Comparison of ENCODE assay signal across 17 cellular contexts in the genomic region with DNA sequence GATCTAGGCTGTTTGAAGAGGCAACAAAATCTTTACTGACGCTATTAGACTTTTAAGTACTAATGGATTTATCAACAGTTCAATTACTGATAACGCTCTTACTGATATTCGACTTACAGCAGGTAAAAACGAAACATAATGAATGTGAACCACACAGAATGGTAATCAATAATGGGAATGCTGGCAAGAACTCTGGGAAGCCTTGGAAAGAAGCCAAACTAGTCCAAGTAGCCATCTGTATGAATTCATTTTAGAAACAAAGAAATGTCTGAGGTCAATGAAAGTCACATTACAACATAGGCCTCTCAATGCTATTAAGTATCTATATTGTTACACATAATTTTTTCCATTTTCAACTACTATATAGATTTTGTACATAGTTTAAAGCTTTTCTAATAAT.
DNase-seq lines count a peak whose midpoint lies in the region; ATAC-seq, FAIRE-seq and TF ChIP-seq lines count a peak whose summit lies in the region.
"Had no signal": no experiment of that assay in that cellular context is flagged by ENCODE, and none has a peak within 500 bp of the region (broad histone marks: within the 10 kb centered on the region; RNA-seq: fewer than 3 reads in every experiment).

No MANE protein-coding gene starts in this region.

- POLR2A ChIA-PET in HepG2 (lab: Yijun Ruan, JAX): no interaction called here

- no peak overlapping the region for H3K27ac ChIP-seq in HepG2 (ENCODE audit: extremely low read length, insufficient read depth, low read length)
- H3K27ac ChIP-seq: HL-60 had no signal

- WGBS in HepG2 (ENCODE audit: low lambda C conversion rate): 87% methylated on average over 4 of the region's 4 CpGs

- H3K4me1 ChIP-seq in HepG2 (ENCODE audit: insufficient read depth, low read length): peaks cover 21% of the 10 kb centered on the region

- no peak overlapping the region for H3K4me3 ChIP-seq in HepG2 (replicated peaks in 1 of 3; ENCODE audit: insufficient read depth in 1 of 3, low read depth in 2 of 3, low read length in 3 of 3)

- ATAC-seq in HepG2 (no peak), HG03342 (IDR thresholded peaks at IDR 0.05; ENCODE audit: unreplicated experiment) (no peak), GM21825 (IDR thresholded peaks at IDR 0.05; ENCODE audit: unreplicated experiment) (no peak)

- in situ Hi-C loops in G401 (cut with HindIII; ENCODE audit: low sequenced_read_pairs): no loop called here
- in situ Hi-C loops in HepG2 (cut with HindIII; ENCODE audit: extremely low pct_ligation_motif_present, low pct_unique_long_range_greater_than_20kb): no loop called here

- H3K4me2 ChIP-seq in HepG2 (ENCODE audit: low read depth, low read length): no peak overlapping the region

- TF ChIP-seq EP300 in HepG2 (IDR thresholded peaks at IDR 0.05; ENCODE audit: low read depth in 2 of 2, low read length in 2 of 2) (no peak), HepG2 (CRISPR knock-in tag; IDR thresholded peaks at IDR 0.05; ENCODE audit: borderline replicate concordance) (no peak)

- no peak overlapping the region for H3K9ac ChIP-seq in HepG2 (ENCODE audit: insufficient read depth, low read depth, low read length)

- no peaks in the 10 kb centered on the region for H4K20me1 ChIP-seq in HepG2 (ENCODE audit: insufficient read depth, low read length)

- no peaks in the 10 kb centered on the region for H3K27me3 ChIP-seq in HepG2 (ENCODE audit: control insufficient read depth in 1 of 2, insufficient read depth in 2 of 2, low read length in 2 of 2)

- no peak for FAIRE-seq in HepG2 (lab: Jason Lieb, UNC)
- FAIRE-seq: HTR-8/SVneo had no signal

- BruUV-seq in HepG2 (replicated peaks; lab: Mats Ljungman, UMichigan): no TSS peak

- no peak for TF ChIP-seq POLR2A in HepG2 (IDR thresholded peaks at IDR 0.05; ENCODE audit: insufficient read depth in 1 of 2, low read depth in 2 of 2, low read length in 2 of 2)

- DNase-seq in G401 (ENCODE audit: low spot score): peak; percentile 11
- DNase-seq in NCI-H1105 treated with DMSO at 0.1 percent for 48 hours (lab: John Stamatoyannopoulos, UW): peak; percentile 55
- peak; percentile 65 for DNase-seq in NCI-H82 (lab: John Stamatoyannopoulos, UW)
- DNase-seq in HepG2 (ENCODE audit: low spot score): peak; percentile 10
- no peak for DNase-seq in RPMI8226
- DNase-seq in LoVo (ENCODE audit: low spot score): no peak
- DNase-seq: ACHN, AML-193, EL, H7, MV-4-11, NCI-H1694, NCI-H524 treated with DMSO at 0.1 percent for 48 hours had no signal

- TF ChIP-seq CTCF in HepG2 (CRISPR knock-in tag; IDR thresholded peaks at IDR 0.05): no peak

- intact Hi-C loops in HepG2 (cut with micrococcal nuclease; ENCODE audit: unreplicated experiment): no loop called here

- CTCF ChIA-PET in HepG2 (lab: Yijun Ruan, JAX; ENCODE audit: low intra/inter-chr PET ratio, low total read pairs): no interaction called here

- no peaks in the 10 kb centered on the region for H3K36me3 ChIP-seq in HepG2 (replicated peaks in 1 of 2; ENCODE audit: control insufficient read depth in 1 of 2, insufficient read depth in 2 of 2, low read length in 2 of 2)

- H3K9me3 ChIP-seq in HepG2 (ENCODE audit: low read length): no peaks in the 10 kb centered on the region

- TF ChIP-seq RAD21 in HepG2 (CRISPR knock-in tag; IDR thresholded peaks at IDR 0.05): no peak

- H2AFZ ChIP-seq in HepG2 (ENCODE audit: low read length): no peak overlapping the region

- H3K79me2 ChIP-seq in HepG2 (ENCODE audit: insufficient read depth, low read length): no peaks in the 10 kb centered on the region

TF ChIP-seq in HepG2, 621 proteins besides CTCF, POLR2A, EP300 and RAD21:
- TF ChIP-seq RARA (CRISPR knock-in tag; IDR thresholded peaks at IDR 0.05): no peak
- no peak for TF ChIP-seq SMAD3 (CRISPR knock-in tag; IDR thresholded peaks at IDR 0.05)
- TF ChIP-seq NFE2L1 (CRISPR knock-in tag; IDR thresholded peaks at IDR 0.05; ENCODE audit: borderline replicate concordance): no peak
- no peak for TF ChIP-seq ZNF101 (CRISPR knock-in tag; IDR thresholded peaks at IDR 0.05; ENCODE audit: borderline replicate concordance, low read depth)
- TF ChIP-seq, protein P1, sequence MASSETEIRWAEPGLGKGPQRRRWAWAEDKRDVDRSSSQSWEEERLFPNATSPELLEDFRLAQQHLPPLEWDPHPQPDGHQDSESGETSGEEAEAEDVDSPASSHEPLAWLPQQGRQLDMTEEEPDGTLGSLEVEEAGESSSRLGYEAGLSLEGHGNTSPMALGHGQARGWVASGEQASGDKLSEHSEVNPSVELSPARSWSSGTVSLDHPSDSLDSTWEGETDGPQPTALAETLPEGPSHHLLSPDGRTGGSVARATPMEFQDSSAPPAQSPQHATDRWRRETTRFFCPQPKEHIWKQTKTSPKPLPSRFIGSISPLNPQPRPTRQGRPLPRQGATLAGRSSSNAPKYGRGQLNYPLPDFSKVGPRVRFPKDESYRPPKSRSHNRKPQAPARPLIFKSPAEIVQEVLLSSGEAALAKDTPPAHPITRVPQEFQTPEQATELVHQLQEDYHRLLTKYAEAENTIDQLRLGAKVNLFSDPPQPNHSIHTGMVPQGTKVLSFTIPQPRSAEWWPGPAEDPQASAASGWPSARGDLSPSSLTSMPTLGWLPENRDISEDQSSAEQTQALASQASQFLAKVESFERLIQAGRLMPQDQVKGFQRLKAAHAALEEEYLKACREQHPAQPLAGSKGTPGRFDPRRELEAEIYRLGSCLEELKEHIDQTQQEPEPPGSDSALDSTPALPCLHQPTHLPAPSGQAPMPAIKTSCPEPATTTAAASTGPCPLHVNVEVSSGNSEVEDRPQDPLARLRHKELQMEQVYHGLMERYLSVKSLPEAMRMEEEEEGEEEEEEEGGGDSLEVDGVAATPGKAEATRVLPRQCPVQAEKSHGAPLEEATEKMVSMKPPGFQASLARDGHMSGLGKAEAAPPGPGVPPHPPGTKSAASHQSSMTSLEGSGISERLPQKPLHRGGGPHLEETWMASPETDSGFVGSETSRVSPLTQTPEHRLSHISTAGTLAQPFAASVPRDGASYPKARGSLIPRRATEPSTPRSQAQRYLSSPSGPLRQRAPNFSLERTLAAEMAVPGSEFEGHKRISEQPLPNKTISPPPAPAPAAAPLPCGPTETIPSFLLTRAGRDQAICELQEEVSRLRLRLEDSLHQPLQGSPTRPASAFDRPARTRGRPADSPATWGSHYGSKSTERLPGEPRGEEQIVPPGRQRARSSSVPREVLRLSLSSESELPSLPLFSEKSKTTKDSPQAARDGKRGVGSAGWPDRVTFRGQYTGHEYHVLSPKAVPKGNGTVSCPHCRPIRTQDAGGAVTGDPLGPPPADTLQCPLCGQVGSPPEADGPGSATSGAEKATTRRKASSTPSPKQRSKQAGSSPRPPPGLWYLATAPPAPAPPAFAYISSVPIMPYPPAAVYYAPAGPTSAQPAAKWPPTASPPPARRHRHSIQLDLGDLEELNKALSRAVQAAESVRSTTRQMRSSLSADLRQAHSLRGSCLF (CRISPR knock-in tag; IDR thresholded peaks at IDR 0.05; ENCODE audit: borderline replicate concordance): no peak
- no peak for TF ChIP-seq XRCC5 (optimal IDR thresholded peaks at IDR 0.05; ENCODE audit: low read length)
- TF ChIP-seq, protein P2, sequence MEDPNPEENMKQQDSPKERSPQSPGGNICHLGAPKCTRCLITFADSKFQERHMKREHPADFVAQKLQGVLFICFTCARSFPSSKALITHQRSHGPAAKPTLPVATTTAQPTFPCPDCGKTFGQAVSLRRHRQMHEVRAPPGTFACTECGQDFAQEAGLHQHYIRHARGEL (CRISPR knock-in tag; IDR thresholded peaks at IDR 0.05): no peak
- no peak for TF ChIP-seq ETV6 (CRISPR knock-in tag; conservative IDR thresholded peaks at IDR 0.05)
- TF ChIP-seq ZNF292 (CRISPR knock-in tag; IDR thresholded peaks at IDR 0.05; ENCODE audit: borderline replicate concordance, low read depth): no peak

Comparison
In these comparisons a context has a peak if more than half of its experiments do, and no peak if none do; other contexts are left out.
1. DNase-seq: peak in G401 (single experiment), NCI-H1105 treated with DMSO at 0.1 percent for 48 hours (single experiment), NCI-H82 (single experiment) and HepG2 (single experiment); none in RPMI8226 (single experiment) and LoVo (single experiment).